20 cellular contexts compared by ENCODE assay signal in the genomic region with DNA sequence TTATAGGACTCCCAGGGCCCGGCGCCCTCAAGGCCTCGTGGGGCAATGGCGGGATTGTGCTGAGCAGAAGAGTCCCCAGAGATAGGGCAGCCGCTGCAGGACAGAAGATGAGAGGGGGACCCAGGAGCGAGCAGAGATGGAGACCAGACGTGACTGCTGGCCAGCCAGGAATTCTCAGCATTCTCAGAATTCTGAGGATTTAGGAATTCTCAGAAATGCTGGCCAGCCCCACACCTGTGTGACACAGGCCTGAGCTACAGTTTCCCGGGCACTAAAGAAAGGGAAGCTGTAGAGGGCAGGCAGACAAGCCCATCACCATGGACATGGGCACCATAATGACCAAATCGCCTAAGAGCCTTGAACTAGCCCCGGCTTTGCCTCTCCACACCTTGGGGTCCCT.
"Had no signal": no experiment of that assay in that cellular context is flagged by ENCODE, and none has a peak within 500 bp of the region (broad histone marks: within the 10 kb centered on the region; RNA-seq: fewer than 3 reads in every experiment).

No MANE protein-coding gene starts in this region.

- H3K4me3 ChIP-seq: SJSA1, SK-N-MC had no signal

- H3K27ac ChIP-seq: SJSA1, SK-N-MC had no signal

- DNase-seq: KBM-7, MV-4-11, NCI-H1048, NCI-H1105, NCI-H1417, NCI-H1436 treated with DMSO at 0.1 percent for 48 hours, NCI-H1694, NCI-H187 treated with DMSO at 0.1 percent for 48 hours, NCI-H2029 treated with DMSO at 0.1 percent for 48 hours, NCI-H2171 treated with DMSO at 0.1 percent for 48 hours, NCI-H345, NCI-H446 treated with DMSO at 0.1 percent for 48 hours, NCI-H510A treated with DMSO at 0.1 percent for 48 hours, NCI-H526, NCI-H82, Right ventricle myocardium superior, RPMI8226, SIG-M5 had no signal

- H3K36me3 ChIP-seq: SJSA1 had no signal

- H3K4me1 ChIP-seq: SJSA1 had no signal

- H3K9me3 ChIP-seq: SJSA1 had no signal

- H3K27me3 ChIP-seq: SJSA1 had no signal
